ENCODE assay signal across 10 cellular contexts in the genomic region with DNA sequence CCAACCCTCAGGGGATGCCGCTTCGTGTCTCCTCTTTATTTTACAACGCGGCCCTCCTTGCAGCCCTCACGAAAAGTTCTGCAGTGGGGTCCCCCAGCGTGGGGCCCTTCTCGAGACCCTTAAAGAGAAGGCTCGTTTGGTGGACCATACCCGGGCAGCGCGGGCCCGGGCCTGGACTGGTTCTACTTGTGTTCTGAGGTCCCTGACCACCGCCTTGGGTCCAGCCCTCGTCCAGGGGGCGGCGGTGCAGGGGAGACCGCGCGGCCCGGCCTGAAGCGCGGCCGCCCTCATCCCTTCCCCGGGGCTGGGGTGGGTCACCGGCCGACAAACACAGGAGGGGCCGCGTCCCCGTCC. TPM values are rescaled to one million over a fixed set of nuclear protein-coding genes. Genes with fewer than 3 reads are reported as not detected.
A peak's percentile ranks its signal among the peaks of the same experiment; 100 is the strongest.
DNase-seq lines count a peak whose midpoint lies in the region; ATAC-seq and TF ChIP-seq lines count a peak whose summit lies in the region.
"Had no signal": no experiment of that assay in that cellular context is flagged by ENCODE, and none has a peak within 500 bp of the region (broad histone marks: within the 10 kb centered on the region; RNA-seq: fewer than 3 reads in every experiment).

No MANE protein-coding gene starts in this region.

- H3K27ac Mint-ChIP-seq in stimulated activated effector memory CD8-positive, alpha-beta T cell treated with anti-CD3 and anti-CD28 coated beads, Interleukin-12 subunit alpha, Interleukin-12 subunit beta, amount 100 ng/mL, for 72 hours = no peak overlapping the region
- H3K27ac Mint-ChIP-seq: memory B cell had no signal

- no peaks in the 10 kb centered on the region for H3K36me3 ChIP-seq in left lung

- DNase-seq in HFF-Myc (ENCODE audit: extremely low read depth, low read depth) = no peak
- peak; percentile 50 for DNase-seq in ecto neural progenitor cell (ENCODE audit: low spot score)
- DNase-seq in left lung = no peak
- DNase-seq in stimulated activated effector memory CD8-positive, alpha-beta T cell treated with anti-CD3 and anti-CD28 coated beads, Interleukin-12 subunit alpha, Interleukin-12 subunit beta, amount 100 ng/mL, for 72 hours (ENCODE audit: low spot score in 2 of 2) = no peak
- DNase-seq in NOMO-1 treated with DMSO at 0.1 percent for 48 hours (lab: John Stamatoyannopoulos, UW; ENCODE audit: unreplicated experiment) = no peak
- no peak for DNase-seq in pons (ENCODE audit: low spot score)
- no peak for DNase-seq in activated naive CD4-positive, alpha-beta T cell (lab: John Stamatoyannopoulos, UW)
- DNase-seq: NCI-H774 had no signal

- TF ChIP-seq CTCF in HFF-Myc (IDR thresholded peaks at IDR 0.05; ENCODE audit: low read depth, low read length, missing control alignments) (no peak), left lung (IDR thresholded peaks at IDR 0.05) (no peak)

- H3K4me1 Mint-ChIP-seq in stimulated activated effector memory CD8-positive, alpha-beta T cell treated with anti-CD3 and anti-CD28 coated beads, Interleukin-12 subunit alpha, Interleukin-12 subunit beta, amount 100 ng/mL, for 72 hours = peaks cover 7% of the 10 kb centered on the region

- ATAC-seq in left lung = peak; percentile 22
- no peak for ATAC-seq in stimulated activated effector memory CD8-positive, alpha-beta T cell treated with anti-CD3 and anti-CD28 coated beads, Interleukin-12 subunit alpha, Interleukin-12 subunit beta, amount 100 ng/mL, for 72 hours
- no peak for ATAC-seq in HG03520 (IDR thresholded peaks at IDR 0.05; ENCODE audit: unreplicated experiment)

- H3K9me3 ChIP-seq in left lung = no peaks in the 10 kb centered on the region

- H3K36me3 Mint-ChIP-seq in stimulated activated effector memory CD8-positive, alpha-beta T cell treated with anti-CD3 and anti-CD28 coated beads, Interleukin-12 subunit alpha, Interleukin-12 subunit beta, amount 100 ng/mL, for 72 hours = no peaks in the 10 kb centered on the region
- H3K36me3 Mint-ChIP-seq: memory B cell had no signal

- H3K27me3 ChIP-seq in left lung = peaks cover 0 to 34% of the 10 kb centered on the region in 2 donors

- H3K4me3 Mint-ChIP-seq in stimulated activated effector memory CD8-positive, alpha-beta T cell treated with anti-CD3 and anti-CD28 coated beads, Interleukin-12 subunit alpha, Interleukin-12 subunit beta, amount 100 ng/mL, for 72 hours = peak overlapping the region; percentile 38
- H3K4me3 Mint-ChIP-seq: memory B cell had no signal

- peaks cover 6 to 7% of the 10 kb centered on the region in 2 donors for H3K4me1 ChIP-seq in left lung

- H3K27ac ChIP-seq in left lung = no peak overlapping the region

- no peaks in the 10 kb centered on the region for H3K9me3 Mint-ChIP-seq in stimulated activated effector memory CD8-positive, alpha-beta T cell treated with anti-CD3 and anti-CD28 coated beads, Interleukin-12 subunit alpha, Interleukin-12 subunit beta, amount 100 ng/mL, for 72 hours
- H3K9me3 Mint-ChIP-seq: memory B cell had no signal

- intact Hi-C loops in left lung (cut with DNase I) = no loop called here

- H3K4me3 ChIP-seq in HFF-Myc (replicated peaks; ENCODE audit: low read depth, low read length) = peak overlapping the region; percentile 41
- peak overlapping the region; percentile 42 to 45 for H3K4me3 ChIP-seq in left lung

RNA-seq across cellular contexts. Expression of gene SERP2, which starts 0.4 kb away (rescaled TPM):
- total RNA-seq in left lung = 1 to 10 TPM; 1.9 to 4.5 TPM
